ENCODE assay signal across 11 cellular contexts in the genomic region with DNA sequence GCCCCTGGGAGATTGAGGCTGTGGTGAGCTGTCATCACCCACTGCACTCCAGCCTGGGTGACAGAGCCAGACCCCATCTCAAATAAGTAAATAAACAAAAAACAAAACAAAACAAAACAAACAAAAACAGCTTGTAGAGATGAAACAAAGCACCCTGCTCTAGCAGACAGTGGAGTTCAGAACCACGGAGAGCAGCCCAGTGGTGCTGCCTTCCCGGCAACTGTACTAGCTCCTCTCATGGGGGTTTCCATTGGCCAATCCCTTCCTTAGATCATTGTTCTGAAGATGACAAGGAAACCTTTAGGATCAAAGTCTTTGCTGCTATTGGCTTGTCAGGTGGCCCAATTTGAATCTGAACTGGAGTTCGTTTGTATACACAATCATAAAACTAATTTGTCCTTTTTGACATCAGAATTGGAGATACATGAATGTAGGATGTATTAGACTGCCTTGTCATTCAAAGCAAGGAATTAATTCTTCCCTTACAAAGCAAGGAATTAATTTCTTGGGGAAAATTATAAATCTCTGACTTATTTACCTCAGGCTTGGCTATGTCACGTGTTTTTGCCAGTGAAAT. TPM values are rescaled to one million over a fixed set of nuclear protein-coding genes. Genes with fewer than 3 reads are reported as not detected.
DNase-seq lines count a peak whose midpoint lies in the region; ATAC-seq and TF ChIP-seq lines count a peak whose summit lies in the region.
"Had no signal": no experiment of that assay in that cellular context is flagged by ENCODE, and none has a peak within 500 bp of the region (broad histone marks: within the 10 kb centered on the region; RNA-seq: fewer than 3 reads in every experiment).

No MANE protein-coding gene starts in this region.

- ATAC-seq in WTC11 (peak; percentile 68), gastroesophageal sphincter (no peak)

- DNase-seq in ELF-1 (ENCODE audit: low read depth, low spot score) (peak; percentile 36), HT-29 (ENCODE audit: low spot score) (peak; percentile 52), WTC11 (ENCODE audit: low spot score) (peak; percentile 67), iris pigment epithelial cell (ENCODE audit: low read depth) (peak; percentile 57), NCI-H774 (lab: John Stamatoyannopoulos, UW) (no peak), tibial nerve (ENCODE audit: low spot score in 2 of 2) (no peak)
- DNase-seq: cortex of kidney; MG63; stimulated activated CD4-positive, alpha-beta T cell treated with anti-CD3 and anti-CD28 coated beads, Interleukin-4, amount 100 ng/mL, for 4 hours; tibial artery had no signal

- no peaks in the 10 kb centered on the region for H3K36me3 Mint-ChIP-seq in WTC11

- H3K4me1 Mint-ChIP-seq in WTC11 = no peaks in the 10 kb centered on the region

- H3K4me1 ChIP-seq in gastroesophageal sphincter (no peaks in the 10 kb centered on the region), tibial nerve (no peaks in the 10 kb centered on the region)
- H3K4me1 ChIP-seq: tibial artery had no signal

- WGBS in gastroesophageal sphincter (ENCODE audit: low coverage in 1 of 2), 2 donors = 17 to 19% methylated on average over 3 to 4 of the region's 4 CpGs
- 15 to 21% methylated on average over 4 of the region's 4 CpGs for whole genome bisulfite sequencing in tibial nerve, 2 donors

- H3K27me3 ChIP-seq in gastroesophageal sphincter (peaks cover 73% of the 10 kb centered on the region), tibial nerve (peaks cover 0 to 8% of the 10 kb centered on the region in 2 donors)

- H3K27ac Mint-ChIP-seq in WTC11 = no peak overlapping the region

- no peak for TF ChIP-seq CTCF in WTC11 (IDR thresholded peaks at IDR 0.05)
- no peak for TF ChIP-seq CTCF in gastroesophageal sphincter (IDR thresholded peaks at IDR 0.05)
- no peak for TF ChIP-seq CTCF in tibial nerve (IDR thresholded peaks at IDR 0.05)

- POLR2A ChIA-PET in WTC11 (lab: Charles Lee) = no interaction called here

- no peak overlapping the region for H3K4me3 Mint-ChIP-seq in WTC11

- peaks cover 45% of the 10 kb centered on the region for H3K27me3 Mint-ChIP-seq in WTC11 (ENCODE audit: low read depth)

- no peaks in the 10 kb centered on the region for H3K9me3 Mint-ChIP-seq in WTC11

- H3K27ac ChIP-seq in gastroesophageal sphincter (no peak overlapping the region), tibial nerve (no peak overlapping the region)
- H3K27ac ChIP-seq: tibial artery had no signal

- H3K36me3 ChIP-seq in gastroesophageal sphincter (no peaks in the 10 kb centered on the region), tibial nerve (no peaks in the 10 kb centered on the region)
- H3K36me3 ChIP-seq: MG63, tibial artery had no signal

- no peak for TF ChIP-seq POLR2A in gastroesophageal sphincter (IDR thresholded peaks at IDR 0.05)
- TF ChIP-seq POLR2A in tibial nerve (IDR thresholded peaks at IDR 0.05) = no peak

- H3K9me3 ChIP-seq in gastroesophageal sphincter (no peaks in the 10 kb centered on the region), tibial nerve (no peaks in the 10 kb centered on the region)
- H3K9me3 ChIP-seq: MG63, tibial artery had no signal

- TF ChIP-seq EP300 in gastroesophageal sphincter (IDR thresholded peaks at IDR 0.05) (no peak), tibial nerve (IDR thresholded peaks at IDR 0.05) (no peak)

- CTCF ChIA-PET in WTC11 (lab: Charles Lee) = interaction anchor here (0.7 to 1.0 kb wide), 8 partner anchors 9 to 171 kb away, joined by 3 to 6 read pairs (median 4); partner anchors contain the start of gene SYCN

- H3K4me3 ChIP-seq in gastroesophageal sphincter = no peak overlapping the region
- no peak overlapping the region for H3K4me3 ChIP-seq in tibial nerve
- H3K4me3 ChIP-seq: MG63, tibial artery had no signal

TF ChIP-seq in WTC11, 78 proteins besides CTCF, POLR2A, EP300 and RAD21 (continues in another document):
- no peak for TF ChIP-seq MYBL2 (CRISPR knock-in tag; IDR thresholded peaks at IDR 0.05)
- TF ChIP-seq ATF6 (CRISPR knock-in tag; IDR thresholded peaks at IDR 0.05) = no peak
- TF ChIP-seq, protein P1, sequence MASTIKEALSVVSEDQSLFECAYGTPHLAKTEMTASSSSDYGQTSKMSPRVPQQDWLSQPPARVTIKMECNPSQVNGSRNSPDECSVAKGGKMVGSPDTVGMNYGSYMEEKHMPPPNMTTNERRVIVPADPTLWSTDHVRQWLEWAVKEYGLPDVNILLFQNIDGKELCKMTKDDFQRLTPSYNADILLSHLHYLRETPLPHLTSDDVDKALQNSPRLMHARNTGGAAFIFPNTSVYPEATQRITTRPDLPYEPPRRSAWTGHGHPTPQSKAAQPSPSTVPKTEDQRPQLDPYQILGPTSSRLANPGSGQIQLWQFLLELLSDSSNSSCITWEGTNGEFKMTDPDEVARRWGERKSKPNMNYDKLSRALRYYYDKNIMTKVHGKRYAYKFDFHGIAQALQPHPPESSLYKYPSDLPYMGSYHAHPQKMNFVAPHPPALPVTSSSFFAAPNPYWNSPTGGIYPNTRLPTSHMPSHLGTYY (CRISPR knock-in tag; IDR thresholded peaks at IDR 0.05) = no peak
- TF ChIP-seq RORB (CRISPR knock-in tag; IDR thresholded peaks at IDR 0.05) = no peak
- no peak for TF ChIP-seq AR (CRISPR knock-in tag; IDR thresholded peaks at IDR 0.05)
- no peak for TF ChIP-seq CREM (CRISPR knock-in tag; IDR thresholded peaks at IDR 0.05)
- no peak for TF ChIP-seq ATF2 (CRISPR knock-in tag; IDR thresholded peaks at IDR 0.05; ENCODE audit: borderline replicate concordance, low read depth)

RNA-seq across cellular contexts. Expression of gene SYCN, which starts 19.7 kb away (rescaled TPM):
- total RNA-seq in HT-29 (2014; rRNA removed; shearing (Covaris generic)) = not detected in 2 replicates
- 0.37 to 1.1 TPM (median 0.77 TPM) in 3 replicates for total RNA-seq in WTC11 (2021)
- not detected for total RNA-seq in gastroesophageal sphincter
- total RNA-seq in tibial nerve = 1 to 10 TPM in 2 of 4 donors, not detected in 2; 1.3 to 6.0 TPM

RNA-seq across cellular contexts. Expression of gene IFNL3, which starts 21.0 kb away (rescaled TPM):
- not detected in 2 replicates for total RNA-seq in HT-29 (2014; rRNA removed; shearing (Covaris generic))
- not detected in 3 replicates for total RNA-seq in WTC11 (2021)
- not detected for total RNA-seq in gastroesophageal sphincter
- not detected for total RNA-seq in tibial nerve

RNA-seq across cellular contexts. Expression of gene IFNL4, which starts 24.9 kb away (rescaled TPM):
- not detected in 2 replicates for total RNA-seq in HT-29 (2014; rRNA removed; shearing (Covaris generic))
- total RNA-seq in WTC11 (2021) (not detected in 3 replicates), gastroesophageal sphincter (not detected), tibial nerve (not detected)

RNA-seq across cellular contexts. Expression of gene NCCRP1, which starts 27.0 kb away (rescaled TPM):
- total RNA-seq in HT-29 (2014; rRNA removed; shearing (Covaris generic)) = 0.31 TPM in 1 of 2 replicates, not detected in the other
- 2.0 to 2.5 TPM (median 2.2 TPM) in 3 replicates for total RNA-seq in WTC11 (2021)
- 10 to 100 TPM in 1 of 4 donors, 1 to 10 TPM in 1, under 1 TPM in 2; 0.13 to 13.7 (median 2.3) TPM for total RNA-seq in gastroesophageal sphincter
- total RNA-seq in tibial nerve = not detected

RNA-seq across cellular contexts. Expression of gene IFNL2, which starts 44.4 kb away (rescaled TPM):
- not detected in 2 replicates for total RNA-seq in HT-29 (2014; rRNA removed; shearing (Covaris generic))
- not detected in 3 replicates for total RNA-seq in WTC11 (2021)
- total RNA-seq in gastroesophageal sphincter = not detected
- total RNA-seq in tibial nerve = not detected

Comparison
In these comparisons a context has a peak if more than half of its experiments do, and no peak if none do; other contexts are left out.
1. DNase-seq: peak in ELF-1 (single experiment), HT-29 (single experiment), WTC11 (single experiment) and iris pigment epithelial cell (single experiment); none in NCI-H774 (single experiment) and tibial nerve (0 of 2).